ENCODE assay signal across 13 cellular contexts in genomic region chr1:246178902-246179301, GRCh38.
"Had no signal": no experiment of that assay in that cellular context is flagged by ENCODE, and none has a peak within 500 bp of the region (broad histone marks: within the 10 kb centered on the region; RNA-seq: fewer than 3 reads in every experiment).

No MANE protein-coding gene starts in this region.

- H3K36me3 ChIP-seq: esophagus squamous epithelium, heart left ventricle, lower lobe of right lung had no signal

- ATAC-seq: activated CD4-positive, CD25-positive, alpha-beta regulatory T cell treated with anti-CD3 and anti-CD28 coated beads, Interleukin-2, amount 50 U/mL, for 24 hours; heart left ventricle; lower lobe of right lung; sciatic nerve; stimulated activated naive CD8-positive, alpha-beta T cell treated with anti-CD3 and anti-CD28 coated beads, Interleukin-15, amount 100 ng/mL, for 72 hours had no signal

- H3K4me1 ChIP-seq: esophagus squamous epithelium, lower lobe of right lung had no signal

- DNase-seq: activated CD4-positive, alpha-beta T cell treated with anti-CD3 and anti-CD28 coated beads, Interleukin-2, amount 50 U/mL, for 1 hour; activated CD8-positive, alpha-beta memory T cell treated with anti-CD3 and anti-CD28 coated beads for 24 hours; activated naive CD4-positive, alpha-beta T cell; activated naive CD8-positive, alpha-beta T cell treated with anti-CD3 and anti-CD28 coated beads, Interleukin-2, amount 10 ng/mL, durations not matched to agents 7 days and 5 days; effector CD8-positive, alpha-beta T cell; esophagus squamous epithelium; foreskin melanocyte; heart left ventricle; lower lobe of right lung; stimulated activated naive CD8-positive, alpha-beta T cell treated with anti-CD3 and anti-CD28 coated beads, Interleukin-15, amount 100 ng/mL, for 72 hours; T-helper 2 cell had no signal

- H3K27me3 ChIP-seq: esophagus squamous epithelium, heart left ventricle had no signal

- H3K9me3 ChIP-seq: esophagus squamous epithelium, heart left ventricle, lower lobe of right lung had no signal

- H3K27ac ChIP-seq: esophagus squamous epithelium, heart left ventricle, lower lobe of right lung had no signal

- H3K4me3 ChIP-seq: esophagus squamous epithelium, heart left ventricle, lower lobe of right lung had no signal
